Comparison of ENCODE assay signal across 9 cellular contexts in genomic region chr10:79246209-79246581, GRCh38.
A peak's percentile ranks its signal among the peaks of the same experiment; 100 is the strongest.
DNase-seq lines count a peak whose midpoint lies in the region; ATAC-seq, FAIRE-seq and TF ChIP-seq lines count a peak whose summit lies in the region.
"Had no signal": no experiment of that assay in that cellular context is flagged by ENCODE, and none has a peak within 500 bp of the region (broad histone marks: within the 10 kb centered on the region; RNA-seq: fewer than 3 reads in every experiment).

No MANE protein-coding gene starts in this region.

- peak overlapping the region in 1 of 2 donors; percentile 3 for H3K9ac ChIP-seq in kidney (ENCODE audit: low read length in 2 of 2)
- no peak overlapping the region for H3K9ac ChIP-seq in smooth muscle cell (ENCODE audit: low read depth)

- FAIRE-seq in kidney (lab: Jason Lieb, UNC), result no peak
- FAIRE-seq in small intestine (lab: Jason Lieb, UNC), result no peak

- H3K9me3 ChIP-seq in kidney (ENCODE audit: control insufficient read depth in 1 of 2, low read length in 2 of 2) (no peaks in the 10 kb centered on the region), smooth muscle cell (replicated peaks; ENCODE audit: low read depth) (no peaks in the 10 kb centered on the region), small intestine (ENCODE audit: control insufficient read depth, low read depth) (no peaks in the 10 kb centered on the region)

- no peak overlapping the region for H2AFZ ChIP-seq in smooth muscle cell (ENCODE audit: low read depth)

- H3K4me1 ChIP-seq in kidney (ENCODE audit: control insufficient read depth in 1 of 2, insufficient read depth in 1 of 2, low read depth in 1 of 2, low read length in 2 of 2) (peaks cover 30 to 60% of the 10 kb centered on the region in 2 donors), smooth muscle cell (ENCODE audit: low read depth) (peaks cover 15% of the 10 kb centered on the region), small intestine (ENCODE audit: control insufficient read depth in 2 of 2, insufficient read depth in 1 of 2, low read depth in 1 of 2, low read length in 1 of 2) (peaks cover 0 to 35% of the 10 kb centered on the region in 2 donors)

- H3K4me3 ChIP-seq in GM12864 (ENCODE audit: low read depth, low read length), result peak overlapping the region; percentile 75
- no peak overlapping the region for H3K4me3 ChIP-seq in kidney (ENCODE audit: low read length in 2 of 2)
- no peak overlapping the region for H3K4me3 ChIP-seq in smooth muscle cell
- H3K4me3 ChIP-seq in small intestine (ENCODE audit: low read depth in 1 of 2, low read length in 2 of 2), result no peak overlapping the region

- 97% methylated on average over 14 of the region's 14 CpGs for WGBS in smooth muscle cell (ENCODE audit: low lambda C conversion rate)
- WGBS in small intestine, 3 donors, result 63 to 81% (median 72%) methylated on average over 13 to 14 of the region's 14 CpGs

- H3K4me3 Mint-ChIP-seq in activated T-helper 1 cell treated with anti-CD3 and anti-CD28 coated beads, Interleukin-12 subunit alpha, Interleukin-12 subunit beta, Interleukin-2, Interleukin-4 antibody, amounts not matched to agents 30 ng/mL and 10 ng/mL and 1 ng/mL, durations not matched to agents 14 hours and 24 hours and 36 hours, result peak overlapping the region; percentile 87

- DNase-seq in GM12864 (ENCODE audit: low read depth) (no peak), kidney (peak; percentile 86), smooth muscle cell (lab: John Stamatoyannopoulos, UW; ENCODE audit: unreplicated experiment) (no peak), small intestine (no peak)
- DNase-seq in activated T-helper 1 cell treated with anti-CD3 and anti-CD28 coated beads, Interleukin-12 subunit alpha, Interleukin-12 subunit beta, Interleukin-2, Interleukin-4 antibody, amounts not matched to agents 30 ng/mL and 10 ng/mL and 1 ng/mL, durations not matched to agents 14 hours and 24 hours and 36 hours (ENCODE audit: low spot score), result no peak
- DNase-seq in stimulated activated CD4-positive, alpha-beta T cell treated with anti-CD3 and anti-CD28 coated beads, Interleukin-4, amount 100 ng/mL, for 24 hours, result no peak
- DNase-seq: activated CD8-positive, alpha-beta memory T cell treated with anti-CD3 and anti-CD28 coated beads, Interleukin-2, amount 50 U/mL, for 4 hours had no signal

- peaks cover 97% of the 10 kb centered on the region for H4K20me1 ChIP-seq in smooth muscle cell (ENCODE audit: low read depth)

- H3K27me3 ChIP-seq in smooth muscle cell (ENCODE audit: low read depth), result no peaks in the 10 kb centered on the region
- no peaks in the 10 kb centered on the region for H3K27me3 ChIP-seq in small intestine (ENCODE audit: control insufficient read depth in 2 of 2, insufficient read depth in 2 of 2, low read length in 2 of 2)

- intact Hi-C loops in activated T-helper 1 cell treated with anti-CD3 and anti-CD28 coated beads, Interleukin-12 subunit alpha, Interleukin-12 subunit beta, Interleukin-2, Interleukin-4 antibody, amounts not matched to agents 30 ng/mL and 10 ng/mL and 1 ng/mL, durations not matched to agents 14 hours and 24 hours and 36 hours (cut with micrococcal nuclease), result loop anchor here (10.0 kb wide), 2 partner anchors 959 to 1219 kb away; partner anchors contain the start of gene ANXA11
- intact Hi-C loops in kidney (cut with DNase I), result no loop called here

- no peaks in the 10 kb centered on the region for H3K27me3 Mint-ChIP-seq in activated T-helper 1 cell treated with anti-CD3 and anti-CD28 coated beads, Interleukin-12 subunit alpha, Interleukin-12 subunit beta, Interleukin-2, Interleukin-4 antibody, amounts not matched to agents 30 ng/mL and 10 ng/mL and 1 ng/mL, durations not matched to agents 14 hours and 24 hours and 36 hours (ENCODE audit: insufficient read depth)

- H3F3A ChIP-seq in smooth muscle cell (ENCODE audit: low read depth), result no peaks in the 10 kb centered on the region

- TF ChIP-seq CTCF in GM12864 (IDR thresholded peaks at IDR 0.05; ENCODE audit: low read depth, low read length, missing control alignments) (no peak), kidney (IDR thresholded peaks at IDR 0.05; ENCODE audit: borderline replicate concordance, extremely low read depth, insufficient read depth) (no peak), smooth muscle cell (IDR thresholded peaks at IDR 0.05; ENCODE audit: borderline replicate concordance, insufficient read depth, poor library complexity, severe bottlenecking) (no peak)

- H3K36me3 ChIP-seq in kidney (ENCODE audit: control insufficient read depth in 1 of 2, insufficient read depth in 2 of 2, low read length in 2 of 2), result no peaks in the 10 kb centered on the region
- no peaks in the 10 kb centered on the region for H3K36me3 ChIP-seq in smooth muscle cell (ENCODE audit: low read depth)
- no peaks in the 10 kb centered on the region for H3K36me3 ChIP-seq in small intestine (ENCODE audit: control insufficient read depth in 2 of 2, insufficient read depth in 2 of 2, low read length in 2 of 2)

- no peak overlapping the region for H3K4me2 ChIP-seq in smooth muscle cell

- ATAC-seq in GM21576 (IDR thresholded peaks at IDR 0.05; ENCODE audit: unreplicated experiment) (no peak), HG03280 (IDR thresholded peaks at IDR 0.05; ENCODE audit: unreplicated experiment) (no peak)

- H3K27ac Mint-ChIP-seq in activated T-helper 1 cell treated with anti-CD3 and anti-CD28 coated beads, Interleukin-12 subunit alpha, Interleukin-12 subunit beta, Interleukin-2, Interleukin-4 antibody, amounts not matched to agents 30 ng/mL and 10 ng/mL and 1 ng/mL, durations not matched to agents 14 hours and 24 hours and 36 hours, result peak overlapping the region; percentile 96

- H3K9me3 Mint-ChIP-seq in activated T-helper 1 cell treated with anti-CD3 and anti-CD28 coated beads, Interleukin-12 subunit alpha, Interleukin-12 subunit beta, Interleukin-2, Interleukin-4 antibody, amounts not matched to agents 30 ng/mL and 10 ng/mL and 1 ng/mL, durations not matched to agents 14 hours and 24 hours and 36 hours, result no peaks in the 10 kb centered on the region

- H3K36me3 Mint-ChIP-seq in activated T-helper 1 cell treated with anti-CD3 and anti-CD28 coated beads, Interleukin-12 subunit alpha, Interleukin-12 subunit beta, Interleukin-2, Interleukin-4 antibody, amounts not matched to agents 30 ng/mL and 10 ng/mL and 1 ng/mL, durations not matched to agents 14 hours and 24 hours and 36 hours (ENCODE audit: low read depth), result peaks cover 19% of the 10 kb centered on the region

- peaks cover 82% of the 10 kb centered on the region for H3K4me1 Mint-ChIP-seq in activated T-helper 1 cell treated with anti-CD3 and anti-CD28 coated beads, Interleukin-12 subunit alpha, Interleukin-12 subunit beta, Interleukin-2, Interleukin-4 antibody, amounts not matched to agents 30 ng/mL and 10 ng/mL and 1 ng/mL, durations not matched to agents 14 hours and 24 hours and 36 hours (ENCODE audit: low read depth)

- peaks cover 69% of the 10 kb centered on the region for H3K79me2 ChIP-seq in smooth muscle cell (ENCODE audit: low read depth)

- peak overlapping the region; percentile 45 to 60 for H3K27ac ChIP-seq in kidney (ENCODE audit: low read depth in 2 of 2, low read length in 2 of 2)
- peak overlapping the region; percentile 4 for H3K27ac ChIP-seq in smooth muscle cell (ENCODE audit: low read depth)
- peak overlapping the region in 1 of 2 donors; percentile 84 for H3K27ac ChIP-seq in small intestine (ENCODE audit: low read depth in 1 of 2, low read length in 1 of 2)
